ENCODE assay signal across 25 cellular contexts in genomic region chr9:82260691-82261090, GRCh38.
"Had no signal": no experiment of that assay in that cellular context is flagged by ENCODE, and none has a peak within 500 bp of the region (broad histone marks: within the 10 kb centered on the region; RNA-seq: fewer than 3 reads in every experiment).

No MANE protein-coding gene starts in this region.

- H3K27me3 Mint-ChIP-seq: naive thymus-derived CD8-positive, alpha-beta T cell; stimulated activated naive B cell treated with anti-CD40 and anti-IgM and Interleukin-4, amounts not matched to agents 10 μg/mL and 1 μg/mL and 100 μg/mL, for 72 hours; stimulated activated naive CD8-positive, alpha-beta T cell treated with anti-CD3 and anti-CD28 coated beads, Interleukin-15, Interleukin-2, amounts not matched to agents 100 ng/mL and 50 ng/mL, for 24 hours had no signal

- H3K36me3 Mint-ChIP-seq: naive thymus-derived CD8-positive, alpha-beta T cell; type B pancreatic cell had no signal

- H3K9me3 ChIP-seq: lower lobe of right lung, ovary, prostate gland, suprapubic skin, thoracic aorta, tibial nerve, uterus had no signal

- H3K27ac Mint-ChIP-seq: naive thymus-derived CD8-positive, alpha-beta T cell; stimulated activated naive B cell treated with anti-CD40 and anti-IgM and Interleukin-4, amounts not matched to agents 10 μg/mL and 1 μg/mL and 100 μg/mL, for 72 hours; stimulated activated naive CD8-positive, alpha-beta T cell treated with anti-CD3 and anti-CD28 coated beads, Interleukin-15, Interleukin-2, amounts not matched to agents 100 ng/mL and 50 ng/mL, for 24 hours; type B pancreatic cell had no signal

- H3K4me3 ChIP-seq: hepatocyte, lower lobe of right lung, ovary, prostate gland, skin epidermis, suprapubic skin, thoracic aorta, tibial nerve, uterus had no signal

- H3K4me1 Mint-ChIP-seq: naive thymus-derived CD8-positive, alpha-beta T cell; nephron had no signal

- H3K36me3 ChIP-seq: lower lobe of right lung, ovary, prostate gland, suprapubic skin, thoracic aorta, tibial nerve, uterus had no signal

- H3K27me3 ChIP-seq: hepatocyte, ovary, suprapubic skin, tibial nerve, uterus had no signal

- H2AFZ ChIP-seq: hepatocyte had no signal

- H3K4me1 ChIP-seq: lower lobe of right lung, prostate gland, suprapubic skin, tibial nerve, uterus had no signal

- ATAC-seq: left lobe of liver; lower lobe of right lung; naive thymus-derived CD8-positive, alpha-beta T cell; right cardiac atrium; sciatic nerve; stimulated activated naive B cell treated with anti-CD40 and anti-IgM and Interleukin-4, amounts not matched to agents 10 μg/mL and 1 μg/mL and 100 μg/mL, for 72 hours had no signal

- DNase-seq: islet precursor cell; lower lobe of right lung; mammary epithelial cell; mesenchymal stem cell; naive thymus-derived CD8-positive, alpha-beta T cell; ovary; retina; right cardiac atrium; stimulated activated CD4-positive, alpha-beta T cell treated with anti-CD3 and anti-CD28 coated beads, Interleukin-12 subunit alpha, Interleukin-12 subunit beta, amount 100 ng/mL, for 4 hours; stimulated activated CD4-positive, alpha-beta T cell treated with anti-CD3 and anti-CD28 coated beads, Interleukin-15, amount 100 ng/mL, for 24 hours; stimulated activated CD4-positive, alpha-beta T cell treated with anti-CD3 and anti-CD28 coated beads, Interleukin-2, amount 100 ng/mL, for 24 hours; stimulated activated CD4-positive, alpha-beta T cell treated with anti-CD3 and anti-CD28 coated beads, Interleukin-4, amount 100 ng/mL, for 1 hour; stimulated activated naive B cell treated with anti-CD40 and anti-IgM and Interleukin-4, amounts not matched to agents 10 μg/mL and 1 μg/mL and 100 μg/mL, for 72 hours; uterus had no signal

- H3K4me3 Mint-ChIP-seq: naive thymus-derived CD8-positive, alpha-beta T cell; nephron; stimulated activated naive B cell treated with anti-CD40 and anti-IgM and Interleukin-4, amounts not matched to agents 10 μg/mL and 1 μg/mL and 100 μg/mL, for 72 hours; stimulated activated naive CD8-positive, alpha-beta T cell treated with anti-CD3 and anti-CD28 coated beads, Interleukin-15, Interleukin-2, amounts not matched to agents 100 ng/mL and 50 ng/mL, for 24 hours; type B pancreatic cell had no signal

- H3K4me2 ChIP-seq: hepatocyte had no signal

- H3K79me2 ChIP-seq: hepatocyte had no signal

- H3K27ac ChIP-seq: hepatocyte, lower lobe of right lung, ovary, prostate gland, skin epidermis, suprapubic skin, thoracic aorta, tibial nerve, uterus had no signal
